In the genomic region with DNA sequence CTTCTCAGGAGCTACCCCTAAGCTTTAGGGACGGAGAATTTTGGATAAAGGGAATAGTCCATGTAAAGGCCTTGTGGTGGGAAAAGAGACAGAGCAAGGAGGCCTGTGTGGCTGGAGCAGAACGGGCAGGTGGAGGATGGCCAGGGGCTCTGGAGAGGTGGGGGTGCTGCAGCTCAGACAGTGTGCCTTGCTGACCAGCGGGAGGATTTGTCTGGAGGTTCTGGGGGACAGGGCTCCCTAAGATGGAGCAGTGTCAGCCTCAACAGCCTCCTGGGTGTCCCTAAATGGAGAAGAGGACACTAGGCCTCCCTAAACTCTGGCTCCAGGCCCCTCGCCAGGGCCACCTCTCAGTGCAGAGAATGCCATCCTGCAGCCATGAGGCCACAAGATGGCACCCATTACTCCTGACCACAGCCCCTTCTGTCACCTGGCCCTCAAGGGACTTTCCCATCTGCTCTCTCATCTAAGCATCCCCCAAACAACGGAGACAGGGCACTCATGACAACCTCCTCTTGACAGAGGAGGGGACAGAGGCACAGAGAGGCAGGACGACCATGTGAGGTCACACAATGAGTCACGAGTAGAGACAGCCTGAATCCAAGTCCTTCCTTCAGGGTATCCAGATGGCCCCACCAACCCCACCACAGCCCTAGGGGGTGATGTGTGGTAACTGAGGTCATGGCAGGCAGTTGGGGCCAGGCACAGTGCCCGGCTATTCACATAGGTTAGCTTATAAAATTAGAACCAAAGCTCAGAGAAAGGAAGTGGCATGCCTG, we compare ENCODE assay signal across 1 cellular context.
TF ChIP-seq lines count a peak whose summit lies in the region.

No MANE protein-coding gene starts in this region.

TF ChIP-seq in H1, 55 proteins besides CTCF, POLR2A, EP300 and RAD21:
- TF ChIP-seq SIRT6 (IDR thresholded peaks at IDR 0.05; ENCODE audit: low read length), result no peak
- TF ChIP-seq HDAC6 (IDR thresholded peaks at IDR 0.05; ENCODE audit: low read depth, low read length), result no peak
